ENCODE assay signal across 24 cellular contexts in genomic region chr19:28977826-28978225, GRCh38.
DNase-seq lines count a peak whose midpoint lies in the region; TF ChIP-seq lines count a peak whose summit lies in the region.
"Had no signal": no experiment of that assay in that cellular context is flagged by ENCODE, and none has a peak within 500 bp of the region (broad histone marks: within the 10 kb centered on the region; RNA-seq: fewer than 3 reads in every experiment).

No MANE protein-coding gene starts in this region.

- H3K9me2 ChIP-seq in SK-N-SH, result no peaks in the 10 kb centered on the region

- H3K36me3 ChIP-seq in SK-N-SH (replicated peaks in 1 of 2; ENCODE audit: control insufficient read depth in 1 of 2, insufficient read depth in 2 of 2, low read length in 1 of 2) (no peaks in the 10 kb centered on the region), stomach (no peaks in the 10 kb centered on the region)
- H3K36me3 ChIP-seq: adrenal gland, BE2C, HAP-1, heart right ventricle, transverse colon had no signal

- H3K27me3 Mint-ChIP-seq in osteocyte (ENCODE audit: unreplicated experiment), result no peaks in the 10 kb centered on the region

- H2AFZ ChIP-seq in SK-N-SH (ENCODE audit: low read depth), result 0 out of 2 replicates have a peak overlapping the region, but pooled peaks have one; percentile 36

- intact Hi-C loops in stomach (cut with DNase I; ENCODE audit: low total_unique reads), result no loop called here

- TF ChIP-seq EP300 in SK-N-SH (IDR thresholded peaks at IDR 0.05; ENCODE audit: borderline replicate concordance in 1 of 2, low read depth in 1 of 2, low read length in 1 of 2) (no peak), stomach (IDR thresholded peaks at IDR 0.05) (no peak)

- no peaks in the 10 kb centered on the region for H3K9me3 ChIP-seq in SK-N-SH
- no peaks in the 10 kb centered on the region for H3K9me3 ChIP-seq in stomach
- H3K9me3 ChIP-seq: adrenal gland, BE2C, HAP-1, heart right ventricle, neutrophil, transverse colon had no signal

- H3K4me3 ChIP-seq in SK-N-SH (ENCODE audit: low read depth in 2 of 2, low read length in 1 of 2) (no peak overlapping the region), foreskin fibroblast (ENCODE audit: low read depth in 1 of 2, low read length in 2 of 2) (no peak overlapping the region), stomach (no peak overlapping the region)
- H3K4me3 ChIP-seq: adrenal gland, HAP-1, heart right ventricle, transverse colon had no signal

- H3F3A ChIP-seq in SK-N-SH (replicated peaks; ENCODE audit: insufficient read depth), result no peaks in the 10 kb centered on the region

- CTCF ChIA-PET in SK-N-SH (lab: Yijun Ruan, JAX), result no interaction called here

- WGBS in SK-N-SH (ENCODE audit: low lambda C conversion rate), result 21% methylated on average over 5 of the region's 5 CpGs
- WGBS in stomach, 5 donors, result 73 to 83% (median 79%) methylated on average over 5 of the region's 5 CpGs

- H3K36me3 Mint-ChIP-seq in osteocyte (ENCODE audit: unreplicated experiment), result no peaks in the 10 kb centered on the region

- no peak for TF ChIP-seq RAD21 in SK-N-SH (IDR thresholded peaks at IDR 0.05; ENCODE audit: low read length)

- H3K9me3 Mint-ChIP-seq in osteocyte (ENCODE audit: unreplicated experiment), result no peaks in the 10 kb centered on the region
- H3K9me3 Mint-ChIP-seq: activated T-cell treated with anti-CD3 and anti-CD28 coated beads, Interleukin-2, amount 50 U/mL, for 24 hours had no signal

- peaks cover 4% of the 10 kb centered on the region for H3K4me1 Mint-ChIP-seq in osteocyte (ENCODE audit: unreplicated experiment)

- TF ChIP-seq CTCF in SK-N-SH (IDR thresholded peaks at IDR 0.05) (peak; percentile 33; the same call in 1 of the 2 replicates), foreskin fibroblast (IDR thresholded peaks at IDR 0.05; ENCODE audit: low read depth, low read length) (peak; percentile 11), osteocyte (IDR thresholded peaks at IDR 0.05) (peak; percentile 30), stomach (IDR thresholded peaks at IDR 0.05) (no peak)

- H3K27ac Mint-ChIP-seq in osteocyte (ENCODE audit: unreplicated experiment), result no peak overlapping the region
- H3K27ac Mint-ChIP-seq: activated T-cell treated with anti-CD3 and anti-CD28 coated beads, Interleukin-2, amount 50 U/mL, for 24 hours had no signal

- no peak overlapping the region for H3K9ac ChIP-seq in SK-N-SH

- H3K4me2 ChIP-seq in SK-N-SH, result no peak overlapping the region

- DNase-seq in EL (peak; percentile 11), SK-N-SH (no peak), foreskin fibroblast (no peak), osteocyte (ENCODE audit: extremely low spot score, unreplicated experiment) (no peak), NCI-H748 treated with DMSO at 0.1 percent for 48 hours (lab: John Stamatoyannopoulos, UW) (no peak), stomach (no peak)
- DNase-seq in stimulated activated CD4-positive, alpha-beta T cell treated with anti-CD3 and anti-CD28 coated beads, Interleukin-4, amount 100 ng/mL, for 24 hours, result no peak
- DNase-seq in activated naive CD4-positive, alpha-beta T cell treated with anti-CD3 and anti-CD28 coated beads, Interleukin-2, amount 50 U/mL, for 16 hours, result no peak
- DNase-seq: activated CD4-positive, alpha-beta T cell treated with anti-CD3 and anti-CD28 coated beads for 1 hour; activated CD8-positive, alpha-beta memory T cell treated with anti-CD3 and anti-CD28 coated beads for 24 hours; activated T-cell treated with anti-CD3 and anti-CD28 coated beads, Interleukin-2, amount 50 U/mL, for 24 hours; adrenal gland; BE2C; COR-L47; cortex of kidney; DND-41; heart right ventricle; NCI-H1930; stimulated activated CD4-positive, alpha-beta T cell treated with anti-CD3 and anti-CD28 coated beads, Interleukin-4, amount 100 ng/mL, for 1 hour; stimulated activated naive CD4-positive, alpha-beta T cell treated with Interleukin-2 at 50 U/mL for 16 hours; T-helper 1 cell; transverse colon had no signal

- H3K4me1 ChIP-seq in SK-N-SH (ENCODE audit: control insufficient read depth in 1 of 2, insufficient read depth in 2 of 2, low read depth in 1 of 2, low read length in 1 of 2) (no peaks in the 10 kb centered on the region), stomach (no peaks in the 10 kb centered on the region)
- H3K4me1 ChIP-seq: adrenal gland, BE2C, HAP-1, heart right ventricle, transverse colon had no signal

- H3K27me3 ChIP-seq in SK-N-SH (ENCODE audit: insufficient read depth) (no peaks in the 10 kb centered on the region), stomach (peaks cover 0 to 15% (median 0%) of the 10 kb centered on the region in 3 donors)
- H3K27me3 ChIP-seq: adrenal gland, BE2C, neutrophil, transverse colon had no signal

- POLR2A ChIA-PET in SK-N-SH (lab: Yijun Ruan, JAX), result no interaction called here

- H3K27ac ChIP-seq in SK-N-SH (ENCODE audit: low read depth in 2 of 2, low read length in 1 of 2), result no peak overlapping the region
- H3K27ac ChIP-seq in stomach, result no peak overlapping the region
- H3K27ac ChIP-seq: adrenal gland, heart right ventricle, neutrophil, transverse colon had no signal

- TF ChIP-seq POLR2A in stomach (IDR thresholded peaks at IDR 0.05), result no peak

- no peaks in the 10 kb centered on the region for H3K79me2 ChIP-seq in SK-N-SH (ENCODE audit: insufficient read depth)

- H4K20me1 ChIP-seq in SK-N-SH (ENCODE audit: insufficient read depth), result no peaks in the 10 kb centered on the region

- H3K4me3 Mint-ChIP-seq in osteocyte (ENCODE audit: unreplicated experiment), result no peak overlapping the region
- H3K4me3 Mint-ChIP-seq: activated T-cell treated with anti-CD3 and anti-CD28 coated beads, Interleukin-2, amount 50 U/mL, for 24 hours had no signal

TF ChIP-seq in SK-N-SH, 30 proteins besides CTCF, POLR2A, EP300 and RAD21:
- TF ChIP-seq NRF1 (IDR thresholded peaks at IDR 0.05; ENCODE audit: low read depth, low read length) (no peak), MXI1 (IDR thresholded peaks at IDR 0.05; ENCODE audit: low read depth, low read length) (no peak), TCF12 (IDR thresholded peaks at IDR 0.05) (no peak), NFIC (IDR thresholded peaks at IDR 0.05; ENCODE audit: borderline replicate concordance) (no peak), TEAD4 (IDR thresholded peaks at IDR 0.05; ENCODE audit: borderline replicate concordance, insufficient read depth) (no peak), FOXM1 (IDR thresholded peaks at IDR 0.05; ENCODE audit: low read depth) (no peak), RCOR1 (IDR thresholded peaks at IDR 0.05; ENCODE audit: low read length) (no peak), SIN3A (IDR thresholded peaks at IDR 0.05; ENCODE audit: borderline replicate concordance, low read depth, low read length) (no peak), EZH2phosphoT487 (IDR thresholded peaks at IDR 0.05; ENCODE audit: borderline replicate concordance, low read depth) (no peak), YY1 (IDR thresholded peaks at IDR 0.05; ENCODE audit: low read depth) (no peak), TAF1 (IDR thresholded peaks at IDR 0.05; ENCODE audit: borderline replicate concordance, low read depth, low read length) (no peak)
- TF ChIP-seq, protein P1, sequence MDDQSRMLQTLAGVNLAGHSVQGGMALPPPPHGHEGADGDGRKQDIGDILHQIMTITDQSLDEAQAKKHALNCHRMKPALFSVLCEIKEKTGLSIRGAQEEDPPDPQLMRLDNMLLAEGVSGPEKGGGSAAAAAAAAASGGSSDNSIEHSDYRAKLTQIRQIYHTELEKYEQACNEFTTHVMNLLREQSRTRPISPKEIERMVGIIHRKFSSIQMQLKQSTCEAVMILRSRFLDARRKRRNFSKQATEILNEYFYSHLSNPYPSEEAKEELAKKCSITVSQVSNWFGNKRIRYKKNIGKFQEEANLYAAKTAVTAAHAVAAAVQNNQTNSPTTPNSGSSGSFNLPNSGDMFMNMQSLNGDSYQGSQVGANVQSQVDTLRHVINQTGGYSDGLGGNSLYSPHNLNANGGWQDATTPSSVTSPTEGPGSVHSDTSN (IDR thresholded peaks at IDR 0.05), result no peak
- TF ChIP-seq, protein P2, sequence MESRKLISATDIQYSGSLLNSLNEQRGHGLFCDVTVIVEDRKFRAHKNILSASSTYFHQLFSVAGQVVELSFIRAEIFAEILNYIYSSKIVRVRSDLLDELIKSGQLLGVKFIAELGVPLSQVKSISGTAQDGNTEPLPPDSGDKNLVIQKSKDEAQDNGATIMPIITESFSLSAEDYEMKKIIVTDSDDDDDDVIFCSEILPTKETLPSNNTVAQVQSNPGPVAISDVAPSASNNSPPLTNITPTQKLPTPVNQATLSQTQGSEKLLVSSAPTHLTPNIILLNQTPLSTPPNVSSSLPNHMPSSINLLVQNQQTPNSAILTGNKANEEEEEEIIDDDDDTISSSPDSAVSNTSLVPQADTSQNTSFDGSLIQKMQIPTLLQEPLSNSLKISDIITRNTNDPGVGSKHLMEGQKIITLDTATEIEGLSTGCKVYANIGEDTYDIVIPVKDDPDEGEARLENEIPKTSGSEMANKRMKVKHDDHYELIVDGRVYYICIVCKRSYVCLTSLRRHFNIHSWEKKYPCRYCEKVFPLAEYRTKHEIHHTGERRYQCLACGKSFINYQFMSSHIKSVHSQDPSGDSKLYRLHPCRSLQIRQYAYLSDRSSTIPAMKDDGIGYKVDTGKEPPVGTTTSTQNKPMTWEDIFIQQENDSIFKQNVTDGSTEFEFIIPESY (IDR thresholded peaks at IDR 0.05; ENCODE audit: borderline replicate concordance, low read depth), result no peak

Comparison
In these comparisons a context has a peak if more than half of its experiments do, and no peak if none do; other contexts are left out.
1. CTCF ChIP-seq: peak in SK-N-SH (single experiment), foreskin fibroblast (single experiment) and osteocyte (single experiment); none in stomach (0 of 7).